Comparison of ENCODE assay signal across 22 cellular contexts in the genomic region with DNA sequence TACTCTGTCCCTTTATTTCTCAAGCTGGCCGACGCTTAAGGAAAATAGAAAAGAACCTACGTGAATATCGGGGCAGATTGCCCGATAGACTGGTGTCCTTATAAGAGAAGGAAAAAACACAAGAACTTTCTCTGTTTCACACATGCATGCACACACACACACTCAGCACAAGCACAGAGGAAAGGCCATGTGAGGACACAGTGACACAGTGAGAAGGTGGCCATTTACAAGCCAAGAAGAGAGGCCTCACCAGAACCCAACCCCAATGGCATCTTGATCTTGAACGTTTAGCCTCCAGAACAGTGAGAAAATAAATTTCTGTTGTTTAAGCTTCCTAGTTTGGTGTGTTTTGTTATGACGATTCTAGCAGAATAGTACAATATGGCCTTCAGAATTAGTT. TPM values are rescaled to one million over a fixed set of nuclear protein-coding genes. Genes with fewer than 3 reads are reported as not detected.
DNase-seq lines count a peak whose midpoint lies in the region; ATAC-seq and TF ChIP-seq lines count a peak whose summit lies in the region.
"Had no signal": no experiment of that assay in that cellular context is flagged by ENCODE, and none has a peak within 500 bp of the region (broad histone marks: within the 10 kb centered on the region; RNA-seq: fewer than 3 reads in every experiment).

No MANE protein-coding gene starts in this region.

- H3K4me3 Mint-ChIP-seq in activated naive CD4-positive, alpha-beta T cell treated with anti-CD3 and anti-CD28 coated beads, Interleukin-2, amount 50 U/mL, for 24 hours, result no peak overlapping the region
- no peak overlapping the region for H3K4me3 Mint-ChIP-seq in nephron progenitor cell
- H3K4me3 Mint-ChIP-seq: CD14-positive monocyte; CD4-positive, alpha-beta T cell; CD8-positive, alpha-beta memory T cell; HFFc6 had no signal

- peak; percentile 57 to 90 (median 82) for ATAC-seq in psoas muscle
- no peak for ATAC-seq in GM21786 (IDR thresholded peaks at IDR 0.05; ENCODE audit: unreplicated experiment)
- ATAC-seq: A549 had no signal

- peaks cover 2% of the 10 kb centered on the region for H3K27me3 Mint-ChIP-seq in activated naive CD4-positive, alpha-beta T cell treated with anti-CD3 and anti-CD28 coated beads, Interleukin-2, amount 50 U/mL, for 24 hours
- peaks cover 7% of the 10 kb centered on the region for H3K27me3 Mint-ChIP-seq in nephron progenitor cell (ENCODE audit: low read depth, poor library complexity)
- H3K27me3 Mint-ChIP-seq: CD4-positive, alpha-beta T cell had no signal

- H3K27ac Mint-ChIP-seq in activated naive CD4-positive, alpha-beta T cell treated with anti-CD3 and anti-CD28 coated beads, Interleukin-2, amount 50 U/mL, for 24 hours, result peak overlapping the region; percentile 31
- peak overlapping the region; percentile 29 for H3K27ac Mint-ChIP-seq in nephron progenitor cell
- H3K27ac Mint-ChIP-seq: CD14-positive monocyte; CD4-positive, alpha-beta T cell; CD8-positive, alpha-beta memory T cell; HFFc6 had no signal

- H3K36me3 Mint-ChIP-seq in activated naive CD4-positive, alpha-beta T cell treated with anti-CD3 and anti-CD28 coated beads, Interleukin-2, amount 50 U/mL, for 24 hours, result no peaks in the 10 kb centered on the region
- peaks cover 60% of the 10 kb centered on the region for H3K36me3 Mint-ChIP-seq in nephron progenitor cell (ENCODE audit: low read depth)
- H3K36me3 Mint-ChIP-seq: CD14-positive monocyte had no signal

- intact Hi-C loops in psoas muscle (cut with DNase I), result no loop called here
- intact Hi-C loops in head of caudate nucleus (cut with DNase I), result no loop called here

- no peaks in the 10 kb centered on the region for H3K4me1 ChIP-seq in psoas muscle
- H3K4me1 ChIP-seq: A549; BE2C; BLaER1 treated with 17β-estradiol and CSF1 and Interleukin-3, amounts not matched to agents 10 nM and 100 nM; HAP-1 had no signal

- no peak for DNase-seq in activated naive CD4-positive, alpha-beta T cell treated with anti-CD3 and anti-CD28 coated beads, Interleukin-2, amount 50 U/mL, for 16 hours
- DNase-seq in nephron progenitor cell (no peak), psoas muscle (no peak), globus pallidus (ENCODE audit: low spot score) (no peak), head of caudate nucleus (no peak)
- DNase-seq: 8988T; ACHN; AML-193; BE2C; CD4-positive, alpha-beta T cell; CD8-positive, alpha-beta memory T cell; DMS53; DMS79 treated with DMSO at 0.1 percent for 48 hours; GF-D8; GOT3; HFFc6 had no signal

- TF ChIP-seq CTCF in nephron progenitor cell (IDR thresholded peaks at IDR 0.05) (no peak), psoas muscle (IDR thresholded peaks at IDR 0.05) (no peak)

- 38 to 68% (median 47%) methylated on average over 7 of the region's 7 CpGs for WGBS in psoas muscle, 3 donors

- peak overlapping the region; percentile 36 for H3K4me3 ChIP-seq in psoas muscle
- H3K4me3 ChIP-seq: A549; BLaER1 treated with 17β-estradiol and CSF1 and Interleukin-3, amounts not matched to agents 10 nM and 100 nM; HAP-1 had no signal

- peak overlapping the region; percentile 60 for H3K27ac ChIP-seq in psoas muscle
- H3K27ac ChIP-seq: A549; BLaER1 treated with 17β-estradiol and CSF1 and Interleukin-3, amounts not matched to agents 10 nM and 100 nM had no signal

- H3K4me1 Mint-ChIP-seq in activated naive CD4-positive, alpha-beta T cell treated with anti-CD3 and anti-CD28 coated beads, Interleukin-2, amount 50 U/mL, for 24 hours, result peaks cover 5% of the 10 kb centered on the region
- peaks cover 28% of the 10 kb centered on the region for H3K4me1 Mint-ChIP-seq in nephron progenitor cell
- H3K4me1 Mint-ChIP-seq: CD14-positive monocyte; CD8-positive, alpha-beta memory T cell had no signal

- no peaks in the 10 kb centered on the region for H3K27me3 ChIP-seq in psoas muscle (ENCODE audit: insufficient read depth in 3 of 3, low read length in 2 of 3)
- H3K27me3 ChIP-seq: BE2C had no signal

- no peaks in the 10 kb centered on the region for H3K9me3 Mint-ChIP-seq in activated naive CD4-positive, alpha-beta T cell treated with anti-CD3 and anti-CD28 coated beads, Interleukin-2, amount 50 U/mL, for 24 hours
- peaks cover 70% of the 10 kb centered on the region for H3K9me3 Mint-ChIP-seq in nephron progenitor cell
- H3K9me3 Mint-ChIP-seq: CD4-positive, alpha-beta T cell; CD8-positive, alpha-beta memory T cell had no signal

- no peaks in the 10 kb centered on the region for H3K36me3 ChIP-seq in psoas muscle (ENCODE audit: insufficient read depth in 1 of 2, low read depth in 1 of 2)
- H3K36me3 ChIP-seq: BE2C; BLaER1 treated with 17β-estradiol and CSF1 and Interleukin-3, amounts not matched to agents 10 nM and 100 nM; HAP-1 had no signal

- H3K9me3 ChIP-seq in psoas muscle, result no peaks in the 10 kb centered on the region
- H3K9me3 ChIP-seq: A549, BE2C, HAP-1 had no signal

RNA-seq across cellular contexts. Expression of a gene that starts 37.0 kb away (rescaled TPM):
- 100 to 1,000 TPM in 2 of 4 donors, 10 to 100 TPM in 2; 41.1 to 104 (median 96.9) TPM for total RNA-seq in psoas muscle
- polyA plus RNA-seq in psoas muscle, result 10 to 100 TPM; 19.2 to 24.6 (median 22.9) TPM
